Comparison of ENCODE assay signal across 24 cellular contexts in genomic region chr1:227921461-227922185, GRCh38. TPM values are rescaled to one million over a fixed set of nuclear protein-coding genes. Genes with fewer than 3 reads are reported as not detected.
"Had no signal": no experiment of that assay in that cellular context is flagged by ENCODE, and none has a peak within 500 bp of the region (broad histone marks: within the 10 kb centered on the region; RNA-seq: fewer than 3 reads in every experiment).

No MANE protein-coding gene starts in this region.

- H3K9ac ChIP-seq: KMS-11, SK-N-SH had no signal

- H3K4me3 Mint-ChIP-seq: activated CD4-positive, alpha-beta memory T cell treated with anti-CD3 and anti-CD28 coated beads, Interleukin-2, amount 10 ng/mL, durations not matched to agents 7 days and 5 days; activated CD4-positive, alpha-beta T cell treated with anti-CD3 and anti-CD28 coated beads for 36 hours; activated naive CD4-positive, alpha-beta T cell treated with anti-CD3 and anti-CD28 coated beads, Interleukin-2, amount 10 ng/mL, durations not matched to agents 7 days and 5 days; activated naive CD8-positive, alpha-beta T cell treated with anti-CD3 and anti-CD28 coated beads for 36 hours; activated T-cell treated with anti-CD3 and anti-CD28 coated beads, Interleukin-2, amount 50 U/mL, for 72 hours had no signal

- H3K36me3 ChIP-seq: SJCRH30 had no signal

- DNase-seq: activated CD4-positive, alpha-beta memory T cell treated with anti-CD3 and anti-CD28 coated beads, Interleukin-2, amount 10 ng/mL, durations not matched to agents 7 days and 5 days; activated CD4-positive, alpha-beta T cell treated with anti-CD3 and anti-CD28 coated beads for 36 hours; activated CD4-positive, alpha-beta T cell treated with anti-CD3 and anti-CD28 coated beads, Interleukin-2, amount 50 U/mL, for 1 hour; activated gamma-delta T cell treated with Interleukin-2 at 50 U/mL for 16 hours; activated naive CD4-positive, alpha-beta T cell treated with anti-CD3 and anti-CD28 coated beads, Interleukin-2, amount 10 ng/mL, durations not matched to agents 7 days and 5 days; activated naive CD8-positive, alpha-beta T cell treated with anti-CD3 and anti-CD28 coated beads for 36 hours; activated T-cell treated with anti-CD3 and anti-CD28 coated beads for 4 hours; activated T-cell treated with anti-CD3 and anti-CD28 coated beads, Interleukin-2, amount 50 U/mL, for 72 hours; anterior cingulate cortex; NCI-H1092; NCI-H1417; NCI-H1930; NCI-H2171; NCI-H226; NCI-H526 treated with DMSO at 0.1 percent for 48 hours; NCI-H82; SJCRH30; SK-N-SH; T-helper 1 cell had no signal

- H3K4me1 Mint-ChIP-seq: activated CD4-positive, alpha-beta memory T cell treated with anti-CD3 and anti-CD28 coated beads, Interleukin-2, amount 10 ng/mL, durations not matched to agents 7 days and 5 days; activated CD4-positive, alpha-beta T cell treated with anti-CD3 and anti-CD28 coated beads for 36 hours; activated naive CD4-positive, alpha-beta T cell treated with anti-CD3 and anti-CD28 coated beads, Interleukin-2, amount 10 ng/mL, durations not matched to agents 7 days and 5 days; activated naive CD8-positive, alpha-beta T cell treated with anti-CD3 and anti-CD28 coated beads for 36 hours had no signal

- H3K36me3 Mint-ChIP-seq: activated naive CD4-positive, alpha-beta T cell treated with anti-CD3 and anti-CD28 coated beads, Interleukin-2, amount 10 ng/mL, durations not matched to agents 7 days and 5 days; activated naive CD8-positive, alpha-beta T cell treated with anti-CD3 and anti-CD28 coated beads for 36 hours had no signal

- H3K4me3 ChIP-seq: SJCRH30 had no signal

- H3K27me3 Mint-ChIP-seq: activated CD4-positive, alpha-beta T cell treated with anti-CD3 and anti-CD28 coated beads for 36 hours; activated naive CD4-positive, alpha-beta T cell treated with anti-CD3 and anti-CD28 coated beads, Interleukin-2, amount 10 ng/mL, durations not matched to agents 7 days and 5 days; activated naive CD8-positive, alpha-beta T cell treated with anti-CD3 and anti-CD28 coated beads for 36 hours had no signal

- ATAC-seq: activated CD4-positive, alpha-beta T cell treated with anti-CD3 and anti-CD28 coated beads for 36 hours; activated T-cell treated with anti-CD3 and anti-CD28 coated beads, Interleukin-2, amount 50 U/mL, for 72 hours had no signal

- H3K4me2 ChIP-seq: KMS-11, SK-N-SH had no signal

- H3K9me3 ChIP-seq: SJCRH30, SK-N-SH had no signal

- H3K27ac Mint-ChIP-seq: activated CD4-positive, alpha-beta memory T cell treated with anti-CD3 and anti-CD28 coated beads, Interleukin-2, amount 10 ng/mL, durations not matched to agents 7 days and 5 days; activated CD4-positive, alpha-beta T cell treated with anti-CD3 and anti-CD28 coated beads for 36 hours; activated naive CD4-positive, alpha-beta T cell treated with anti-CD3 and anti-CD28 coated beads, Interleukin-2, amount 10 ng/mL, durations not matched to agents 7 days and 5 days; activated naive CD8-positive, alpha-beta T cell treated with anti-CD3 and anti-CD28 coated beads for 36 hours; activated T-cell treated with anti-CD3 and anti-CD28 coated beads, Interleukin-2, amount 50 U/mL, for 72 hours; activated T-helper 2 cell treated with anti-CD3 and anti-CD28 coated beads, Interferon-gamma antibody, Interleukin-2, Interleukin-4, amounts not matched to agents 10 μg/mL and 5 μg/mL and 100 μg/mL, durations not matched to agents 14 hours and 24 hours and 36 hours had no signal

- H3K27me3 ChIP-seq: SJCRH30 had no signal

- H3K9me3 Mint-ChIP-seq: activated CD4-positive, alpha-beta memory T cell treated with anti-CD3 and anti-CD28 coated beads, Interleukin-2, amount 10 ng/mL, durations not matched to agents 7 days and 5 days; activated naive CD8-positive, alpha-beta T cell treated with anti-CD3 and anti-CD28 coated beads for 36 hours; activated T-cell treated with anti-CD3 and anti-CD28 coated beads, Interleukin-2, amount 50 U/mL, for 72 hours; activated T-helper 2 cell treated with anti-CD3 and anti-CD28 coated beads, Interferon-gamma antibody, Interleukin-2, Interleukin-4, amounts not matched to agents 10 μg/mL and 5 μg/mL and 100 μg/mL, durations not matched to agents 14 hours and 24 hours and 36 hours had no signal

- H3K27ac ChIP-seq: KMS-11, SJCRH30, VCaP had no signal

RNA-seq across cellular contexts. Expression of gene WNT9A, which starts 26.1 kb away (rescaled TPM):
- total RNA-seq: activated CD8-positive, alpha-beta memory T cell treated with anti-CD3 and anti-CD28 coated beads for 36 hours; activated naive CD8-positive, alpha-beta T cell treated with anti-CD3 and anti-CD28 coated beads for 36 hours; OCI-LY7 had no signal
